ENCODE assay signal across 8 cellular contexts in genomic region chr1:236795757-236796719, GRCh38. TPM values are rescaled to one million over a fixed set of nuclear protein-coding genes. Genes with fewer than 3 reads are reported as not detected.
A peak's percentile ranks its signal among the peaks of the same experiment; 100 is the strongest.
DNase-seq lines count a peak whose midpoint lies in the region; ATAC-seq, FAIRE-seq and TF ChIP-seq lines count a peak whose summit lies in the region.

No MANE protein-coding gene starts in this region.

- no peaks in the 10 kb centered on the region for H3K9me2 ChIP-seq in DOHH2 (replicated peaks; ENCODE audit: control insufficient read depth, low read length)

- H3K36me3 ChIP-seq in DOHH2 (ENCODE audit: control insufficient read depth, low read length) = peaks cover 26% of the 10 kb centered on the region

- H3K4me3 Mint-ChIP-seq in WTC11 (peak overlapping the region; percentile 90), endothelial cell (ENCODE audit: unreplicated experiment) (peak overlapping the region; percentile 96)

- H3K4me1 Mint-ChIP-seq in WTC11 (peaks cover 19% of the 10 kb centered on the region), endothelial cell (ENCODE audit: unreplicated experiment) (peaks cover 10% of the 10 kb centered on the region)

- H3K9me3 Mint-ChIP-seq in WTC11 (no peaks in the 10 kb centered on the region), endothelial cell (ENCODE audit: unreplicated experiment) (no peaks in the 10 kb centered on the region)

- no peak for TF ChIP-seq CTCF in DOHH2 (IDR thresholded peaks at IDR 0.05; ENCODE audit: low read depth, low read length, poor library complexity, severe bottlenecking)
- no peak for TF ChIP-seq CTCF in WTC11 (IDR thresholded peaks at IDR 0.05)
- TF ChIP-seq CTCF in endothelial cell (IDR thresholded peaks at IDR 0.05; ENCODE audit: unreplicated experiment) = no peak

- H3K9me3 ChIP-seq in DOHH2 (ENCODE audit: control insufficient read depth, insufficient read depth, low read length) = no peaks in the 10 kb centered on the region

- peak overlapping the region; percentile 92 for H3K4me3 ChIP-seq in DOHH2 (ENCODE audit: low read length)

- peaks cover 21% of the 10 kb centered on the region for H3K27me3 Mint-ChIP-seq in WTC11 (ENCODE audit: low read depth)
- no peaks in the 10 kb centered on the region for H3K27me3 Mint-ChIP-seq in endothelial cell (ENCODE audit: unreplicated experiment)

- peak overlapping the region; percentile 30 for H3K27ac Mint-ChIP-seq in WTC11
- H3K27ac Mint-ChIP-seq in endothelial cell (ENCODE audit: unreplicated experiment) = peak overlapping the region; percentile 20

- no peaks in the 10 kb centered on the region for H4K20me1 ChIP-seq in DOHH2 (ENCODE audit: control insufficient read depth, insufficient read depth, low read depth, low read length)

- CTCF ChIA-PET in WTC11 (lab: Charles Lee) = interaction anchor here (0.7 kb wide), 1 partner anchor 37 kb away, joined by 3 read pairs; no protein-coding TSS in a partner anchor

- H3K36me3 Mint-ChIP-seq in WTC11 (no peaks in the 10 kb centered on the region), endothelial cell (ENCODE audit: low read depth, unreplicated experiment) (no peaks in the 10 kb centered on the region)

- DNase-seq in HTR-8/SVneo (ENCODE audit: insufficient read length, low spot score) (peak; percentile 30), WTC11 (ENCODE audit: low spot score) (no peak), endothelial cell (ENCODE audit: low spot score) (peak; percentile 4), myocyte (ENCODE audit: low read depth) (peak; percentile 54), SHP77 (lab: John Stamatoyannopoulos, UW) (no peak)

- peaks cover 31% of the 10 kb centered on the region for H3K4me1 ChIP-seq in DOHH2 (ENCODE audit: control insufficient read depth, low read length)

- no peaks in the 10 kb centered on the region for H3F3A ChIP-seq in DOHH2 (ENCODE audit: control insufficient read depth, insufficient read depth)

- ATAC-seq in GM21423 (IDR thresholded peaks at IDR 0.05; ENCODE audit: unreplicated experiment) (peak; percentile 24), WTC11 (no peak)

- FAIRE-seq in HTR-8/SVneo (lab: Jason Lieb, UNC) = no peak

- peak overlapping the region; percentile 79 for H3K4me2 ChIP-seq in DOHH2 (ENCODE audit: low read length)

- no peaks in the 10 kb centered on the region for H3K27me3 ChIP-seq in DOHH2 (ENCODE audit: control insufficient read depth, low read length)

- H3K27ac ChIP-seq in DOHH2 (ENCODE audit: low read depth, low read length) (peak overlapping the region; percentile 69), temporal lobe (ENCODE audit: low read depth, low read length) (peak overlapping the region; percentile 61)

- H3K79me2 ChIP-seq in DOHH2 (ENCODE audit: control insufficient read depth, low read length) = peaks cover 58% of the 10 kb centered on the region

- POLR2A ChIA-PET in WTC11 (lab: Charles Lee) = no interaction called here

TF ChIP-seq in WTC11, 78 proteins besides CTCF, POLR2A, EP300 and RAD21:
- TF ChIP-seq FOXK1 (CRISPR knock-in tag; IDR thresholded peaks at IDR 0.05) (0 out of 2 replicates have a peak, but pooled peaks have one; percentile 5), ZNF281 (CRISPR knock-in tag; IDR thresholded peaks at IDR 0.05) (no peak)

RNA-seq across cellular contexts. Expression of gene MTR, which starts 0.9 kb away (rescaled TPM):
- total RNA-seq in WTC11 (2021) (27.5 to 36.1 TPM (median 34.5 TPM) in 3 replicates), endothelial cell (ENCODE audit: unreplicated experiment) (44.5 TPM), myocyte (22.9 and 24.7 TPM in 2 replicates), temporal lobe (22.4 TPM)
- 10.6 TPM for polyA plus RNA-seq in myocyte (2012)

Comparison
In these comparisons a context has a peak if more than half of its experiments do, and no peak if none do; other contexts are left out.
1. DNase-seq: peak in HTR-8/SVneo (single experiment), endothelial cell (single experiment) and myocyte (single experiment); none in WTC11 (single experiment) and SHP77 (0 of 2).